In the genomic region with DNA sequence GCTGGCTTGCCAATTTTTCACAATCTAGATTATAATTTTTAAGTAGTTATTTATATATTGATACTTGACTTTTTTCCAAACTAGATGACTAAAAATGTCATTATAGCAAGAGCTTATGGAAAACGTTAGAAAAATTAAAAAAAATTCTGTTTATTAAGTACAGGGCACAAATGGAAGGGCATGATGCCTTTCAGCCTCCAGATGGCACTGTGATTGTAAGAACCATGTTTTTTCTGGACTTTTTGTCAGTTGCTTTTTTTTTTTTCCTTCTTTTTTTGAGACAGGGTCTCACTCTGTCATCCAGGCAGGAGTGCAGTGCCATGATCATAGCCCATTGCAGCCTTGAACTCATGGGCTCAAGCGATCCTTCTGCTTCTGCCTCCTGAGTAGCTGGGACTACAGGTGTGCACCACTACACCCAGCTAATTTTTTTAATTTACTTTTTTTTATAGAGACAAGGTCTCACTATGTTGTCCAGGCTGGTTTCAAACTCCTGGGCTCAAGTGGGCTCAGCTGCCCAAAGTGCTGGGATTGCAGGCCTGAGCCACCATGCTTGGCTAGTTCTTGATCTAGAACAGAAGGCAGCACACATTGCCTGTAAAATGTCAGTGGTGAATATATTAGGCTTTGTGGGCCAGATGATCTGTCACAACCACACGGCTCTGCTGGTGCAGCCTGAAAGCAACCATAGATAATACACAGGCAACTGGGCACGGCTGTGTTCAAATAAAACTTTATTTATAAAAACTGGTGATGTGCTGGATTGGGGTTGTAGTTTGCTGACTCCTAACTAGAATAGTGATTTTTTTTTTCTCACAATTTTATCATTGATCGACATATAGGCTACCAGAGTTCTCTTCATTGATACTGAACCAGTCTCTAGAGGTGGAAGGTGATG, we compare ENCODE assay signal across 10 cellular contexts. TPM values are rescaled to one million over a fixed set of nuclear protein-coding genes. Genes with fewer than 3 reads are reported as not detected.
DNase-seq lines count a peak whose midpoint lies in the region; ATAC-seq, FAIRE-seq and TF ChIP-seq lines count a peak whose summit lies in the region.
"Had no signal": no experiment of that assay in that cellular context is flagged by ENCODE, and none has a peak within 500 bp of the region (broad histone marks: within the 10 kb centered on the region; RNA-seq: fewer than 3 reads in every experiment).

No MANE protein-coding gene starts in this region.

- H3K36me3 Mint-ChIP-seq in CD4-positive, CD25-positive, alpha-beta regulatory T cell: no peaks in the 10 kb centered on the region
- H3K36me3 Mint-ChIP-seq in natural killer cell treated with Interleukin-12 subunit alpha and Interleukin-12 subunit beta and Interleukin-15 and Interleukin-18, amount 100 ng/mL, for 72 hours: peaks cover 6% of the 10 kb centered on the region

- H3K9me3 ChIP-seq in CD4-positive, CD25-positive, alpha-beta regulatory T cell (ENCODE audit: control insufficient read depth in 2 of 2, low read length in 2 of 2): no peaks in the 10 kb centered on the region
- H3K9me3 ChIP-seq: ovary had no signal

- H3K4me3 ChIP-seq in CD4-positive, CD25-positive, alpha-beta regulatory T cell (ENCODE audit: low read depth, low read length): no peak overlapping the region
- H3K4me3 ChIP-seq in KMS-11 (IDR thresholded peaks at IDR 0.05; ENCODE audit: insufficient read depth, low read depth, low read length) (no peak overlapping the region), bronchial epithelial cell (ENCODE audit: low read depth, low read length) (no peak overlapping the region), mesendoderm (ENCODE audit: low read length) (no peak overlapping the region)
- H3K4me3 ChIP-seq: ovary had no signal

- no peak overlapping the region for H3K4ac ChIP-seq in mesendoderm (ENCODE audit: low read depth, low read length)

- H4K20me1 ChIP-seq in KMS-11 (ENCODE audit: insufficient read depth): no peaks in the 10 kb centered on the region

- WGBS in mesendoderm (ENCODE audit: extremely low coverage, insufficient coverage, low lambda C conversion rate): no CpG with 5 or more reads among the region's 5 CpGs

- H2BK120ac ChIP-seq in mesendoderm (ENCODE audit: low read depth, low read length): no peak overlapping the region

- H4K5ac ChIP-seq in mesendoderm (ENCODE audit: low read length): no peak overlapping the region

- no peaks in the 10 kb centered on the region for H3K9me3 Mint-ChIP-seq in CD4-positive, CD25-positive, alpha-beta regulatory T cell
- H3K9me3 Mint-ChIP-seq in natural killer cell treated with Interleukin-12 subunit alpha and Interleukin-12 subunit beta and Interleukin-15 and Interleukin-18, amount 100 ng/mL, for 72 hours: no peaks in the 10 kb centered on the region

- DNase-seq in CD4-positive, CD25-positive, alpha-beta regulatory T cell: peak in 1 of 3 donors; percentile 44
- DNase-seq in bronchial epithelial cell (ENCODE audit: low read depth): peak; percentile 33
- peak; percentile 36 for DNase-seq in mesendoderm
- DNase-seq in natural killer cell treated with Interleukin-12 subunit alpha and Interleukin-12 subunit beta and Interleukin-15 and Interleukin-18, amount 100 ng/mL, for 72 hours (ENCODE audit: low spot score): no peak
- DNase-seq in stimulated activated CD4-positive, alpha-beta T cell treated with anti-CD3 and anti-CD28 coated beads, Interleukin-4, amount 100 ng/mL, for 24 hours: no peak
- DNase-seq: NCI-H1930 had no signal

- TF ChIP-seq CTCF in KMS-11 (conservative IDR thresholded peaks at IDR 0.05; ENCODE audit: low read depth, low read length) (peak; percentile 72), bronchial epithelial cell (IDR thresholded peaks at IDR 0.05; ENCODE audit: insufficient read depth, low read length, severe bottlenecking) (peak; percentile 48)

- no peaks in the 10 kb centered on the region for H3K79me1 ChIP-seq in mesendoderm (ENCODE audit: low read length)

- H3K27ac ChIP-seq in CD4-positive, CD25-positive, alpha-beta regulatory T cell (ENCODE audit: insufficient read depth, low read length, poor library complexity, severe bottlenecking): no peak overlapping the region
- H3K27ac ChIP-seq in KMS-11 (no peak overlapping the region), mesendoderm (ENCODE audit: low read depth, low read length) (no peak overlapping the region)
- H3K27ac ChIP-seq: ovary had no signal

- no peak overlapping the region for H3K4me3 Mint-ChIP-seq in CD4-positive, CD25-positive, alpha-beta regulatory T cell
- H3K4me3 Mint-ChIP-seq in natural killer cell treated with Interleukin-12 subunit alpha and Interleukin-12 subunit beta and Interleukin-15 and Interleukin-18, amount 100 ng/mL, for 72 hours: no peak overlapping the region

- no peaks in the 10 kb centered on the region for H3K4me1 Mint-ChIP-seq in CD4-positive, CD25-positive, alpha-beta regulatory T cell
- H3K4me1 Mint-ChIP-seq in natural killer cell treated with Interleukin-12 subunit alpha and Interleukin-12 subunit beta and Interleukin-15 and Interleukin-18, amount 100 ng/mL, for 72 hours (ENCODE audit: low read depth in 2 of 2): no peaks in the 10 kb centered on the region

- no peaks in the 10 kb centered on the region for H3K27me3 ChIP-seq in CD4-positive, CD25-positive, alpha-beta regulatory T cell (ENCODE audit: control insufficient read depth, insufficient read depth, low read length)
- H3K27me3 ChIP-seq in KMS-11 (ENCODE audit: insufficient read depth, low read depth) (no peaks in the 10 kb centered on the region), bronchial epithelial cell (ENCODE audit: control insufficient read depth, insufficient read depth, low read length) (no peaks in the 10 kb centered on the region), mesendoderm (ENCODE audit: insufficient read depth, low read length, poor library complexity) (no peaks in the 10 kb centered on the region)
- H3K27me3 ChIP-seq: ovary had no signal

- no peak overlapping the region for H3K23ac ChIP-seq in mesendoderm (ENCODE audit: low read length)

- no peaks in the 10 kb centered on the region for H3K27me3 Mint-ChIP-seq in CD4-positive, CD25-positive, alpha-beta regulatory T cell
- H3K27me3 Mint-ChIP-seq in natural killer cell treated with Interleukin-12 subunit alpha and Interleukin-12 subunit beta and Interleukin-15 and Interleukin-18, amount 100 ng/mL, for 72 hours: no peaks in the 10 kb centered on the region

- no peak overlapping the region for H3K4me2 ChIP-seq in KMS-11
- H3K4me2 ChIP-seq in mesendoderm (ENCODE audit: low read length): no peak overlapping the region

- no peak for FAIRE-seq in bronchial epithelial cell (lab: Jason Lieb, UNC)

- H3K18ac ChIP-seq in mesendoderm (ENCODE audit: low read length): no peak overlapping the region

- H2AFZ ChIP-seq in KMS-11 (ENCODE audit: low read depth): no peak overlapping the region

- H2BK5ac ChIP-seq in mesendoderm (ENCODE audit: low read length): no peak overlapping the region

- H3K4me1 ChIP-seq in CD4-positive, CD25-positive, alpha-beta regulatory T cell (ENCODE audit: control insufficient read depth, insufficient read depth, low read length, poor library complexity, severe bottlenecking): no peaks in the 10 kb centered on the region
- H3K4me1 ChIP-seq in KMS-11 (ENCODE audit: low read depth, poor library complexity, severe bottlenecking): no peaks in the 10 kb centered on the region
- no peaks in the 10 kb centered on the region for H3K4me1 ChIP-seq in mesendoderm (ENCODE audit: control insufficient read depth, low read depth, low read length)

- no peak overlapping the region for H2AK5ac ChIP-seq in mesendoderm (ENCODE audit: low read length)

- no peak for ATAC-seq in CD4-positive, CD25-positive, alpha-beta regulatory T cell (ENCODE audit: low read depth in 2 of 2)
- no peak for ATAC-seq in HG03571 (IDR thresholded peaks at IDR 0.05; ENCODE audit: unreplicated experiment)
- no peak for ATAC-seq in GM19397 (IDR thresholded peaks at IDR 0.05; ENCODE audit: unreplicated experiment)
- ATAC-seq in natural killer cell treated with Interleukin-12 subunit alpha and Interleukin-12 subunit beta and Interleukin-15 and Interleukin-18, amount 100 ng/mL, for 72 hours: no peak

- H3K9ac ChIP-seq in KMS-11: no peak overlapping the region
- no peak overlapping the region for H3K9ac ChIP-seq in mesendoderm (ENCODE audit: low read length)

- H3K56ac ChIP-seq in mesendoderm (ENCODE audit: low read length): no peak overlapping the region

- H3K27ac Mint-ChIP-seq in CD4-positive, CD25-positive, alpha-beta regulatory T cell: peak overlapping the region in 2 of 3 donors; percentile 27 to 37
- no peak overlapping the region for H3K27ac Mint-ChIP-seq in natural killer cell treated with Interleukin-12 subunit alpha and Interleukin-12 subunit beta and Interleukin-15 and Interleukin-18, amount 100 ng/mL, for 72 hours

- H2BK15ac ChIP-seq in mesendoderm (replicated peaks; ENCODE audit: low read depth): no peak overlapping the region

- no peaks in the 10 kb centered on the region for H3K79me2 ChIP-seq in KMS-11 (ENCODE audit: insufficient read depth, low read depth)
- no peaks in the 10 kb centered on the region for H3K79me2 ChIP-seq in mesendoderm (ENCODE audit: control insufficient read depth, insufficient read depth, low read length)

- H4K8ac ChIP-seq in mesendoderm (ENCODE audit: low read depth, low read length): no peak overlapping the region

- no peaks in the 10 kb centered on the region for H3K36me3 ChIP-seq in CD4-positive, CD25-positive, alpha-beta regulatory T cell (ENCODE audit: control insufficient read depth, insufficient read depth, low read length)
- H3K36me3 ChIP-seq in KMS-11 (ENCODE audit: insufficient read depth): no peaks in the 10 kb centered on the region; the same call in 1 of the 2 replicates
- no peaks in the 10 kb centered on the region for H3K36me3 ChIP-seq in bronchial epithelial cell (ENCODE audit: control insufficient read depth, insufficient read depth, low read length)
- peaks cover 7% of the 10 kb centered on the region for H3K36me3 ChIP-seq in mesendoderm (ENCODE audit: control insufficient read depth, insufficient read depth, low read length)
- H3K36me3 ChIP-seq: ovary had no signal

RNA-seq across cellular contexts. Expression of a gene that starts 27.4 kb away (rescaled TPM):
- not detected for total RNA-seq in CD4-positive, CD25-positive, alpha-beta regulatory T cell
- not detected for polyA plus RNA-seq in CD4-positive, CD25-positive, alpha-beta regulatory T cell
- not detected in 2 replicates for total RNA-seq in bronchial epithelial cell
- polyA plus RNA-seq in mesendoderm (2013, experiment 1 of 2): 0.25 TPM
- 0.18 TPM for polyA plus RNA-seq in mesendoderm (2013, experiment 2 of 2)
- not detected for total RNA-seq in natural killer cell treated with Interleukin-12 subunit alpha and Interleukin-12 subunit beta and Interleukin-15 and Interleukin-18, amount 100 ng/mL, for 72 hours

RNA-seq across cellular contexts. Expression of a gene that starts 45.4 kb away (rescaled TPM):
- 2.1 TPM for total RNA-seq in CD4-positive, CD25-positive, alpha-beta regulatory T cell
- polyA plus RNA-seq in CD4-positive, CD25-positive, alpha-beta regulatory T cell: 1 to 10 TPM in 1 of 4 donors, under 1 TPM in 3; 0.19 to 1.4 (median 0.43) TPM
- under 0.01 and 0.38 TPM in 2 replicates for total RNA-seq in bronchial epithelial cell
- polyA plus RNA-seq in mesendoderm (2013, experiment 1 of 2): 39.8 TPM
- 38.2 TPM for polyA plus RNA-seq in mesendoderm (2013, experiment 2 of 2)
- 100 to 1,000 TPM in 1 of 2 donors, 10 to 100 TPM in 1; 40.0 to 120 TPM for total RNA-seq in natural killer cell treated with Interleukin-12 subunit alpha and Interleukin-12 subunit beta and Interleukin-15 and Interleukin-18, amount 100 ng/mL, for 72 hours

Comparison
In these comparisons a context has a peak if more than half of its experiments do, and no peak if none do; other contexts are left out.
1. DNase-seq: peak in bronchial epithelial cell (single experiment) and mesendoderm (single experiment); none in natural killer cell treated with Interleukin-12 subunit alpha and Interleukin-12 subunit beta and Interleukin-15 and Interleukin-18, amount 100 ng/mL, for 72 hours (single experiment) and stimulated activated CD4-positive, alpha-beta T cell treated with anti-CD3 and anti-CD28 coated beads, Interleukin-4, amount 100 ng/mL, for 24 hours (single experiment).
2. H3K27ac Mint-ChIP-seq: peak in CD4-positive, CD25-positive, alpha-beta regulatory T cell (2 of 3); none in natural killer cell treated with Interleukin-12 subunit alpha and Interleukin-12 subunit beta and Interleukin-15 and Interleukin-18, amount 100 ng/mL, for 72 hours (0 of 2).
3. RNA of a gene that starts 45.4 kb away (total RNA-seq): 40.0 to 120 TPM in natural killer cell treated with Interleukin-12 subunit alpha and Interleukin-12 subunit beta and Interleukin-15 and Interleukin-18, amount 100 ng/mL, for 72 hours; 2.1 TPM in CD4-positive, CD25-positive, alpha-beta regulatory T cell (single experiment) and under 0.01 to 0.38 TPM in bronchial epithelial cell; every median in the first group is over 10 times any median in the second.